Comparison of ENCODE assay signal across 8 cellular contexts in genomic region chr11:61392991-61393595, GRCh38. TPM values are rescaled to one million over a fixed set of nuclear protein-coding genes. Genes with fewer than 3 reads are reported as not detected.
DNase-seq lines count a peak whose midpoint lies in the region; ATAC-seq and TF ChIP-seq lines count a peak whose summit lies in the region.

No MANE protein-coding gene starts in this region.

- intact Hi-C loops in mammary epithelial cell (cut with micrococcal nuclease) = loop anchor here (10.0 kb wide), 1 partner anchor 478 kb away; the partner anchor contains the start of gene TMEM109
- intact Hi-C loops in left colon (cut with DNase I, micrococcal nuclease) = no loop called here

- DNase-seq in GM12864 (ENCODE audit: low read depth) (no peak), mammary epithelial cell (no peak), left colon (no peak), hippocampal formation (lab: John Stamatoyannopoulos, UW) (no peak), dedifferentiated amniotic fluid mesenchymal stem cell (ENCODE audit: extremely low spot score) (no peak)

- WGBS in mammary epithelial cell (ENCODE audit: low coverage, missing lambda C conversion rate) = 0% methylated on average over 8 of the region's 15 CpGs

- H3K4me3 ChIP-seq in ACC112 (ENCODE audit: low read depth, low read length) (peak overlapping the region; percentile 92), GM12864 (ENCODE audit: low read depth, low read length) (peak overlapping the region; percentile 59), OCI-LY1 (ENCODE audit: low read depth, low read length, poor library complexity, severe bottlenecking) (peak overlapping the region; percentile 66), mammary epithelial cell (replicated peaks in 1 of 3; ENCODE audit: insufficient read depth in 1 of 3, low read depth in 2 of 3, low read length in 3 of 3) (peak overlapping the region; percentile 77 to 81 (median 80)), subcutaneous abdominal adipose tissue (ENCODE audit: low read depth in 1 of 5, low read length in 5 of 5) (peak overlapping the region; percentile 85 to 98 (median 96))

- no peak for TF ChIP-seq CTCF in GM12864 (IDR thresholded peaks at IDR 0.05; ENCODE audit: low read depth, low read length, missing control alignments)
- peak; percentile 50 for TF ChIP-seq CTCF in OCI-LY1 (IDR thresholded peaks at IDR 0.05; ENCODE audit: low read length)
- peak; percentile 8 to 38 for TF ChIP-seq CTCF in mammary epithelial cell (conservative IDR thresholded peaks at IDR 0.05 in 1 of 2, IDR thresholded peaks at IDR 0.05 in 1 of 2; ENCODE audit: extremely low read depth in 1 of 2, insufficient read depth in 1 of 2, low read depth in 1 of 2, low read length in 2 of 2)

- no peaks in the 10 kb centered on the region for H3K27me3 ChIP-seq in ACC112 (ENCODE audit: insufficient read depth, low read length)
- H3K27me3 ChIP-seq in OCI-LY1 (ENCODE audit: insufficient read depth, low read length) = no peaks in the 10 kb centered on the region
- H3K27me3 ChIP-seq in mammary epithelial cell (ENCODE audit: insufficient read depth, low read length) = no peaks in the 10 kb centered on the region
- H3K27me3 ChIP-seq in subcutaneous abdominal adipose tissue (ENCODE audit: control insufficient read depth in 5 of 5, insufficient read depth in 4 of 5, low read length in 5 of 5) = no peaks in the 10 kb centered on the region

- dilution Hi-C loops in mammary epithelial cell (cut with HindIII; ENCODE audit: low sequenced_read_pairs) = loop anchor here (5.0 kb wide), 1 partner anchor 51 kb away; no protein-coding TSS in a partner anchor

- no peaks in the 10 kb centered on the region for H4K20me1 ChIP-seq in OCI-LY1 (ENCODE audit: insufficient read depth, low read length)
- no peaks in the 10 kb centered on the region for H4K20me1 ChIP-seq in mammary epithelial cell (ENCODE audit: insufficient read depth, low read length)

- H2AFZ ChIP-seq in ACC112 (ENCODE audit: low read length, unreplicated experiment) (peak overlapping the region; percentile 99), OCI-LY1 (ENCODE audit: low read length) (peak overlapping the region; percentile 94; the same call in 1 of the 2 replicates), mammary epithelial cell (ENCODE audit: low read depth, low read length) (peak overlapping the region; percentile 99)

- H3K4me2 ChIP-seq in OCI-LY1 (ENCODE audit: low read length) (peak overlapping the region; percentile 94), mammary epithelial cell (ENCODE audit: insufficient read depth, low read depth, low read length) (peak overlapping the region; percentile 94)

- H3K4me1 ChIP-seq in ACC112 (ENCODE audit: control insufficient read depth, insufficient read depth, low read length, unreplicated experiment) (peaks cover 4% of the 10 kb centered on the region), OCI-LY1 (ENCODE audit: insufficient read depth, low read length, severe bottlenecking) (peaks cover 21% of the 10 kb centered on the region), mammary epithelial cell (ENCODE audit: insufficient read depth, low read length) (peaks cover 14% of the 10 kb centered on the region), subcutaneous abdominal adipose tissue (ENCODE audit: control insufficient read depth in 5 of 5, insufficient read depth in 5 of 5, low read length in 5 of 5) (peaks cover 0 to 19% (median 17%) of the 10 kb centered on the region in 5 donors)

- CTCF ChIA-PET in mammary epithelial cell (lab: Charles Lee; ENCODE audit: low non-redundant PET) = interaction anchor here (0.6 kb wide), 1 partner anchor 53 kb away, joined by 3 read pairs; no protein-coding TSS in a partner anchor

- H3K9ac ChIP-seq in OCI-LY1 (ENCODE audit: low read length) = peak overlapping the region; percentile 67
- H3K9ac ChIP-seq in mammary epithelial cell (ENCODE audit: insufficient read depth, low read length) = peak overlapping the region; percentile 48
- peak overlapping the region; percentile 79 to 99 (median 86) for H3K9ac ChIP-seq in subcutaneous abdominal adipose tissue (ENCODE audit: low read length in 5 of 5)

- H3K9me3 ChIP-seq in OCI-LY1 (ENCODE audit: low read length) = no peaks in the 10 kb centered on the region
- H3K9me3 ChIP-seq in mammary epithelial cell (replicated peaks; ENCODE audit: insufficient read depth, low read length) = no peaks in the 10 kb centered on the region
- peaks cover 0 to 3% (median 0%) of the 10 kb centered on the region in 5 donors for H3K9me3 ChIP-seq in subcutaneous abdominal adipose tissue (ENCODE audit: control insufficient read depth in 5 of 5, low read length in 5 of 5)

- H3K9me2 ChIP-seq in OCI-LY1 (ENCODE audit: low read depth, low read length) = no peaks in the 10 kb centered on the region

- H3K27ac ChIP-seq in ACC112 (ENCODE audit: low read depth, low read length) (no peak overlapping the region), OCI-LY1 (ENCODE audit: low read depth, low read length, poor library complexity, severe bottlenecking) (peak overlapping the region; percentile 71), mammary epithelial cell (ENCODE audit: insufficient read depth, low read depth, low read length) (peak overlapping the region; percentile 25), subcutaneous abdominal adipose tissue (ENCODE audit: low read depth, low read length) (peak overlapping the region; percentile 57)

- no TSS peak for BruUV-seq in mammary epithelial cell (replicated peaks; lab: Mats Ljungman, UMichigan)

- H3K36me3 ChIP-seq in ACC112 (ENCODE audit: insufficient read depth, low read length) (peaks cover 3% of the 10 kb centered on the region; the same call in 1 of the 2 replicates), OCI-LY1 (ENCODE audit: insufficient read depth, low read length) (peaks cover 6% of the 10 kb centered on the region; the same call in 1 of the 2 replicates), mammary epithelial cell (ENCODE audit: insufficient read depth, low read length) (no peaks in the 10 kb centered on the region), subcutaneous abdominal adipose tissue (ENCODE audit: control insufficient read depth in 5 of 5, insufficient read depth in 5 of 5, low read length in 5 of 5) (peaks cover 0 to 14% (median 11%) of the 10 kb centered on the region in 5 donors)

- no peaks in the 10 kb centered on the region for H3K79me2 ChIP-seq in ACC112 (ENCODE audit: control insufficient read depth, insufficient read depth, low read length, unreplicated experiment)
- H3K79me2 ChIP-seq in OCI-LY1 (ENCODE audit: insufficient read depth, low read length) = no peaks in the 10 kb centered on the region
- no peaks in the 10 kb centered on the region for H3K79me2 ChIP-seq in mammary epithelial cell (ENCODE audit: insufficient read depth, low read length)

- in situ Hi-C loops in mammary epithelial cell (cut with MboI; ENCODE audit: low sequenced_read_pairs in 2 of 2) = loop anchor here in 1 of 2 donors (25.0 kb wide), 1 partner anchor 131 kb away; no protein-coding TSS in a partner anchor

- H3F3A ChIP-seq in OCI-LY1 (ENCODE audit: insufficient read depth, low read length) = no peaks in the 10 kb centered on the region

- ATAC-seq in left colon = peak; percentile 42

RNA-seq across cellular contexts. Expression of gene TMEM216, which starts 0.7 kb away (rescaled TPM):
- 1 to 10 TPM; 6.3 to 8.8 TPM for total RNA-seq in mammary epithelial cell
- polyA plus RNA-seq in mammary epithelial cell = 17.1 TPM
- 4.3 TPM for polyA minus RNA-seq in mammary epithelial cell
- total RNA-seq in left colon = 1 to 10 TPM; 7.9 to 8.5 TPM

RNA-seq across cellular contexts. Expression of gene TMEM138, which starts 30.9 kb away (rescaled TPM):
- 10 to 100 TPM; 40.2 to 81.9 TPM for total RNA-seq in mammary epithelial cell
- 57.8 TPM for polyA plus RNA-seq in mammary epithelial cell
- polyA minus RNA-seq in mammary epithelial cell = 31.5 TPM
- total RNA-seq in left colon = 10 to 100 TPM; 33.9 to 40.5 TPM

RNA-seq across cellular contexts. Expression of gene CYB561A3, which starts 31.4 kb away (rescaled TPM):
- total RNA-seq in mammary epithelial cell (10 to 100 TPM; 65.8 to 74.8 TPM), left colon (10 to 100 TPM; 80.6 to 80.8 TPM)
- 59.4 TPM for polyA plus RNA-seq in mammary epithelial cell
- polyA minus RNA-seq in mammary epithelial cell = 78.6 TPM

RNA-seq across cellular contexts. Expression of gene CPSF7, which starts 36.7 kb away (rescaled TPM):
- total RNA-seq in mammary epithelial cell (10 to 100 TPM; 27.2 to 77.7 TPM), left colon (10 to 100 TPM; 58.1 to 59.0 TPM)
- polyA plus RNA-seq in mammary epithelial cell = 50.7 TPM
- polyA minus RNA-seq in mammary epithelial cell = 59.9 TPM

RNA-seq across cellular contexts. Expression of gene SDHAF2, which starts 36.8 kb away (rescaled TPM):
- total RNA-seq in mammary epithelial cell = 10 to 100 TPM; 21.7 to 48.2 TPM
- polyA plus RNA-seq in mammary epithelial cell = 62.4 TPM
- polyA minus RNA-seq in mammary epithelial cell = 62.8 TPM
- total RNA-seq in left colon = 10 to 100 TPM; 33.4 to 39.2 TPM
